In genomic region chr17:82105417-82105881, GRCh38 we compare ENCODE assay signal across 8 cellular contexts. TPM values are rescaled to one million over a fixed set of nuclear protein-coding genes. Genes with fewer than 3 reads are reported as not detected.
A peak's percentile ranks its signal among the peaks of the same experiment; 100 is the strongest.
DNase-seq lines count a peak whose midpoint lies in the region; ATAC-seq and TF ChIP-seq lines count a peak whose summit lies in the region.

No MANE protein-coding gene starts in this region.

- H3K4me3 ChIP-seq in right atrium auricular region (no peak overlapping the region), lower lobe of right lung (peak overlapping the region; percentile 50)

- peaks cover 8% of the 10 kb centered on the region for H3K36me3 Mint-ChIP-seq in activated T-helper 2 cell treated with anti-CD3 and anti-CD28 coated beads, Interferon-gamma antibody, Interleukin-2, Interleukin-4, amounts not matched to agents 10 μg/mL and 5 μg/mL and 100 μg/mL, durations not matched to agents 14 hours and 24 hours and 36 hours (ENCODE audit: low read depth)
- peaks cover 6% of the 10 kb centered on the region for H3K36me3 Mint-ChIP-seq in type B pancreatic cell

- no peaks in the 10 kb centered on the region for H3K9me3 Mint-ChIP-seq in activated T-helper 2 cell treated with anti-CD3 and anti-CD28 coated beads, Interferon-gamma antibody, Interleukin-2, Interleukin-4, amounts not matched to agents 10 μg/mL and 5 μg/mL and 100 μg/mL, durations not matched to agents 14 hours and 24 hours and 36 hours
- no peaks in the 10 kb centered on the region for H3K9me3 Mint-ChIP-seq in type B pancreatic cell

- H3K27ac ChIP-seq in right atrium auricular region (no peak overlapping the region), lower lobe of right lung (peak overlapping the region; percentile 91)

- DNase-seq in Right ventricle myocardium superior (peak; percentile 37), right atrium auricular region (ENCODE audit: low spot score) (no peak), lower lobe of right lung (no peak), type B pancreatic cell (ENCODE audit: extremely low spot score, unreplicated experiment) (no peak), middle frontal gyrus (ENCODE audit: extremely low spot score, low spot score) (no peak), NCI-H2029 treated with DMSO at 0.1 percent for 48 hours (lab: John Stamatoyannopoulos, UW) (no peak)
- no peak for DNase-seq in activated T-helper 2 cell treated with anti-CD3 and anti-CD28 coated beads, Interferon-gamma antibody, Interleukin-2, Interleukin-4, amounts not matched to agents 10 μg/mL and 5 μg/mL and 100 μg/mL, durations not matched to agents 14 hours and 24 hours and 36 hours (ENCODE audit: low spot score)

- peak overlapping the region; percentile 83 for H3K4me3 Mint-ChIP-seq in activated T-helper 2 cell treated with anti-CD3 and anti-CD28 coated beads, Interferon-gamma antibody, Interleukin-2, Interleukin-4, amounts not matched to agents 10 μg/mL and 5 μg/mL and 100 μg/mL, durations not matched to agents 14 hours and 24 hours and 36 hours (ENCODE audit: low read depth)
- no peak overlapping the region for H3K4me3 Mint-ChIP-seq in type B pancreatic cell

- H3K27ac Mint-ChIP-seq in activated T-helper 2 cell treated with anti-CD3 and anti-CD28 coated beads, Interferon-gamma antibody, Interleukin-2, Interleukin-4, amounts not matched to agents 10 μg/mL and 5 μg/mL and 100 μg/mL, durations not matched to agents 14 hours and 24 hours and 36 hours, result peak overlapping the region; percentile 93
- peak overlapping the region; percentile 64 for H3K27ac Mint-ChIP-seq in type B pancreatic cell

- H3K4me1 Mint-ChIP-seq in activated T-helper 2 cell treated with anti-CD3 and anti-CD28 coated beads, Interferon-gamma antibody, Interleukin-2, Interleukin-4, amounts not matched to agents 10 μg/mL and 5 μg/mL and 100 μg/mL, durations not matched to agents 14 hours and 24 hours and 36 hours (ENCODE audit: low read depth), result peaks cover 13% of the 10 kb centered on the region
- peaks cover 28% of the 10 kb centered on the region for H3K4me1 Mint-ChIP-seq in type B pancreatic cell (ENCODE audit: unreplicated experiment)

- H3K9me3 ChIP-seq in right atrium auricular region, result no peaks in the 10 kb centered on the region
- H3K9me3 ChIP-seq in lower lobe of right lung, result no peaks in the 10 kb centered on the region

- H3K36me3 ChIP-seq in right atrium auricular region (no peaks in the 10 kb centered on the region), lower lobe of right lung (no peaks in the 10 kb centered on the region)

- peaks cover 0 to 50% of the 10 kb centered on the region in 2 donors for H3K4me1 ChIP-seq in right atrium auricular region
- peaks cover 67% of the 10 kb centered on the region for H3K4me1 ChIP-seq in lower lobe of right lung

- H3K27me3 Mint-ChIP-seq in activated T-helper 2 cell treated with anti-CD3 and anti-CD28 coated beads, Interferon-gamma antibody, Interleukin-2, Interleukin-4, amounts not matched to agents 10 μg/mL and 5 μg/mL and 100 μg/mL, durations not matched to agents 14 hours and 24 hours and 36 hours (ENCODE audit: low read depth), result no peaks in the 10 kb centered on the region
- no peaks in the 10 kb centered on the region for H3K27me3 Mint-ChIP-seq in type B pancreatic cell

- intact Hi-C loops in Right ventricle myocardium superior (cut with DNase I), result no loop called here
- intact Hi-C loops in activated T-helper 2 cell treated with anti-CD3 and anti-CD28 coated beads, Interferon-gamma antibody, Interleukin-2, Interleukin-4, amounts not matched to agents 10 μg/mL and 5 μg/mL and 100 μg/mL, durations not matched to agents 14 hours and 24 hours and 36 hours (cut with micrococcal nuclease), result no loop called here
- intact Hi-C loops in lower lobe of right lung (cut with DNase I), result no loop called here

- TF ChIP-seq CTCF in right atrium auricular region (IDR thresholded peaks at IDR 0.05), result no peak
- no peak for TF ChIP-seq CTCF in lower lobe of right lung (IDR thresholded peaks at IDR 0.05)
- no peak for TF ChIP-seq CTCF in type B pancreatic cell (conservative IDR thresholded peaks at IDR 0.05)

- H3K27me3 ChIP-seq in right atrium auricular region, result no peaks in the 10 kb centered on the region
- no peaks in the 10 kb centered on the region for H3K27me3 ChIP-seq in lower lobe of right lung (ENCODE audit: low read depth)

- ATAC-seq in Right ventricle myocardium superior (ENCODE audit: poor library complexity), result no peak
- no peak for ATAC-seq in lower lobe of right lung
- ATAC-seq in GM19328 (IDR thresholded peaks at IDR 0.05; ENCODE audit: unreplicated experiment), result no peak

RNA-seq across cellular contexts. Expression of gene FASN, which starts 7.4 kb away (rescaled TPM):
- 23.0 TPM for total RNA-seq in Right ventricle myocardium superior
- total RNA-seq in right atrium auricular region, result 10 to 100 TPM; 13.8 to 46.4 TPM
- total RNA-seq in activated T-helper 2 cell treated with anti-CD3 and anti-CD28 coated beads, Interferon-gamma antibody, Interleukin-2, Interleukin-4, amounts not matched to agents 10 μg/mL and 5 μg/mL and 100 μg/mL, durations not matched to agents 14 hours and 24 hours and 36 hours, result 387 and 409 TPM in 2 replicates
- total RNA-seq in lower lobe of right lung, result 302 TPM
- total RNA-seq in type B pancreatic cell (ENCODE audit: low replicate concordance), result 228 and 326 TPM in 2 replicates

RNA-seq across cellular contexts. Expression of gene DUS1L, which starts 39.8 kb away (rescaled TPM):
- total RNA-seq in Right ventricle myocardium superior (57.9 TPM), right atrium auricular region (10 to 100 TPM; 33.3 to 45.7 TPM), lower lobe of right lung (85.1 TPM), type B pancreatic cell (ENCODE audit: low replicate concordance) (97.0 and 97.1 TPM in 2 replicates)
- 154 and 179 TPM in 2 replicates for total RNA-seq in activated T-helper 2 cell treated with anti-CD3 and anti-CD28 coated beads, Interferon-gamma antibody, Interleukin-2, Interleukin-4, amounts not matched to agents 10 μg/mL and 5 μg/mL and 100 μg/mL, durations not matched to agents 14 hours and 24 hours and 36 hours

RNA-seq across cellular contexts. Expression of gene GPS1, which starts 53.8 kb away (rescaled TPM):
- 86.5 TPM for total RNA-seq in Right ventricle myocardium superior
- total RNA-seq in right atrium auricular region, result 10 to 100 TPM; 79.5 to 90.8 TPM
- total RNA-seq in activated T-helper 2 cell treated with anti-CD3 and anti-CD28 coated beads, Interferon-gamma antibody, Interleukin-2, Interleukin-4, amounts not matched to agents 10 μg/mL and 5 μg/mL and 100 μg/mL, durations not matched to agents 14 hours and 24 hours and 36 hours, result 103 TPM in 2 replicates
- 71.5 TPM for total RNA-seq in lower lobe of right lung
- 111 and 112 TPM in 2 replicates for total RNA-seq in type B pancreatic cell (ENCODE audit: low replicate concordance)

RNA-seq across cellular contexts. Expression of gene RFNG, which starts 53.8 kb away (rescaled TPM):
- 20.5 TPM for total RNA-seq in Right ventricle myocardium superior
- total RNA-seq in right atrium auricular region, result 10 to 100 TPM; 21.4 to 25.3 TPM
- total RNA-seq in activated T-helper 2 cell treated with anti-CD3 and anti-CD28 coated beads, Interferon-gamma antibody, Interleukin-2, Interleukin-4, amounts not matched to agents 10 μg/mL and 5 μg/mL and 100 μg/mL, durations not matched to agents 14 hours and 24 hours and 36 hours, result 21.8 and 21.9 TPM in 2 replicates
- total RNA-seq in lower lobe of right lung, result 35.1 TPM
- 35.9 and 43.4 TPM in 2 replicates for total RNA-seq in type B pancreatic cell (ENCODE audit: low replicate concordance)
